8 cellular contexts compared by ENCODE assay signal in the genomic region with DNA sequence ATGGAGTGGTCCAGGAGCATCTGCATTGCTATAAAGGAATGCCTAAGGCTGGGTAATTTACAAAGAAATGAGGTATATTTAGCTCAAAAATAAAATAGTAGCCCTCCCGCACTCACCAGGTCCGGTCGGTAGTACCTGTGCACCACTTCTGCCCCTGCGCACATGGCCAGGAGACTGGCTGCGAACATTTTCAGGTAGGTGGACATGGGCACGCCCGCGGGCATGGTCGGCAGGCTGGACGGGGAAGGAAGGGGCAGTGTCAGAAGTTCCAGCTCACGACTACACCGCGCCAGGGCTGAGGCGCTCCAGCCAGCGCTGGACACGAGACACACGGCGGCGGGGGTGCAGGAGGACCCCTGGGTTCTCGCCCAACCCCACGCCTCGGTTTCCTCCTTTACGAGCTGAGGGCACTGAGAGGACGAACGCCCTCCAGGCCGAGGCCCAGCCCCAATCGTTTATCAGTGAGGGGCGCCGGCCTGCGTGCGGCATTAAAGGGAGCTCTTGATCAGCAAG. TPM values are rescaled to one million over a fixed set of nuclear protein-coding genes. Genes with fewer than 3 reads are reported as not detected.
A peak's percentile ranks its signal among the peaks of the same experiment; 100 is the strongest.
DNase-seq lines count a peak whose midpoint lies in the region; ATAC-seq, FAIRE-seq and TF ChIP-seq lines count a peak whose summit lies in the region.

No MANE protein-coding gene starts in this region.

- H3K9ac ChIP-seq in SK-N-SH: peak overlapping the region; percentile 77

- TF ChIP-seq CTCF in SK-N-SH (IDR thresholded peaks at IDR 0.05) (no peak), esophagus muscularis mucosa (IDR thresholded peaks at IDR 0.05) (no peak), neural crest cell (conservative IDR thresholded peaks at IDR 0.05) (no peak)

- H3K4me2 ChIP-seq in SK-N-SH: peak overlapping the region; percentile 91

- in situ Hi-C loops in ACHN (cut with HindIII; ENCODE audit: low pct_ligation_motif_present, low pct_unique_long_range_greater_than_20kb, low sequenced_read_pairs): no loop called here

- H3K9me3 ChIP-seq in SK-N-SH: no peaks in the 10 kb centered on the region
- no peaks in the 10 kb centered on the region for H3K9me3 ChIP-seq in esophagus muscularis mucosa

- peak; percentile 26 for DNase-seq in activated CD4-positive, alpha-beta T cell treated with anti-CD3 and anti-CD28 coated beads for 48 hours
- DNase-seq in activated CD4-positive, alpha-beta T cell treated with anti-CD3 and anti-CD28 coated beads, Interleukin-2, amount 50 U/mL, for 4 hours: no peak
- DNase-seq in SK-N-SH (no peak), esophagus muscularis mucosa (ENCODE audit: extremely low spot score) (no peak), neural crest cell (ENCODE audit: low read depth, low spot score) (no peak), ACHN (no peak), GM12892 (ENCODE audit: insufficient read length) (no peak)

- H3K36me3 Mint-ChIP-seq in neural crest cell (ENCODE audit: low read depth): peaks cover 7% of the 10 kb centered on the region

- CTCF ChIA-PET in SK-N-SH (lab: Yijun Ruan, JAX): interaction anchor here (0.9 to 4.2 kb wide), 3 partner anchors 10 to 152 kb away, joined by 3 to 21 read pairs (median 10); a partner anchor contains a TSS

- TF ChIP-seq POLR2A in esophagus muscularis mucosa (IDR thresholded peaks at IDR 0.05; ENCODE audit: low read depth) (no peak), GM12892 (IDR thresholded peaks at IDR 0.05; ENCODE audit: low read depth, low read length) (no peak)

- no peak for TF ChIP-seq RAD21 in SK-N-SH (IDR thresholded peaks at IDR 0.05; ENCODE audit: low read length)

- H3F3A ChIP-seq in SK-N-SH (replicated peaks; ENCODE audit: insufficient read depth): peaks cover 34% of the 10 kb centered on the region

- H3K27ac ChIP-seq in SK-N-SH (ENCODE audit: low read depth in 2 of 2, low read length in 1 of 2) (peak overlapping the region; percentile 94 to 98), esophagus muscularis mucosa (replicated peaks in 1 of 4) (peak overlapping the region; percentile 83 to 89 (median 87))

- no peaks in the 10 kb centered on the region for H3K9me3 Mint-ChIP-seq in neural crest cell

- H2AFZ ChIP-seq in SK-N-SH (ENCODE audit: low read depth): peak overlapping the region; percentile 98

- intact Hi-C loops in esophagus muscularis mucosa (cut with DNase I): loop anchor here (2.0 kb wide), 1 partner anchor 24 kb away; no protein-coding TSS in a partner anchor

- H3K36me3 ChIP-seq in SK-N-SH (replicated peaks in 1 of 2; ENCODE audit: control insufficient read depth in 1 of 2, insufficient read depth in 2 of 2, low read length in 1 of 2) (peaks cover 31 to 35% of the 10 kb centered on the region in 2 experiments), esophagus muscularis mucosa (peaks cover 6 to 32% (median 24%) of the 10 kb centered on the region in 4 donors)

- POLR2A ChIA-PET in SK-N-SH (lab: Yijun Ruan, JAX): interaction anchor here (1.3 to 3.4 kb wide), 5 partner anchors 10 to 152 kb away, joined by 4 to 77 read pairs (median 5); a partner anchor contains a TSS

- peak overlapping the region; percentile 97 for H3K27ac Mint-ChIP-seq in neural crest cell (ENCODE audit: unreplicated experiment)

- H3K9me2 ChIP-seq in SK-N-SH: no peaks in the 10 kb centered on the region

- FAIRE-seq in GM12892 (lab: Jason Lieb, UNC): no peak

- peak; percentile 16 for ATAC-seq in HG02943 (IDR thresholded peaks at IDR 0.05; ENCODE audit: low read depth, unreplicated experiment)

- peak overlapping the region; percentile 78 to 87 for H3K4me3 ChIP-seq in SK-N-SH (ENCODE audit: low read depth in 2 of 2, low read length in 1 of 2)
- H3K4me3 ChIP-seq in esophagus muscularis mucosa: peak overlapping the region; percentile 60 to 82 (median 78)

- peaks cover 32% of the 10 kb centered on the region for H3K4me1 Mint-ChIP-seq in neural crest cell

- peak overlapping the region; percentile 98 for H3K4me3 Mint-ChIP-seq in neural crest cell

- H4K20me1 ChIP-seq in SK-N-SH (ENCODE audit: insufficient read depth): no peaks in the 10 kb centered on the region

- peaks cover 3% of the 10 kb centered on the region for H3K27me3 Mint-ChIP-seq in neural crest cell (ENCODE audit: low read depth)

- TF ChIP-seq EP300 in SK-N-SH (IDR thresholded peaks at IDR 0.05; ENCODE audit: borderline replicate concordance in 1 of 2, low read depth in 1 of 2, low read length in 1 of 2) (no peak), esophagus muscularis mucosa (IDR thresholded peaks at IDR 0.05) (no peak)

- H3K4me1 ChIP-seq in SK-N-SH (ENCODE audit: control insufficient read depth in 1 of 2, insufficient read depth in 2 of 2, low read depth in 1 of 2, low read length in 1 of 2): peaks cover 8 to 13% of the 10 kb centered on the region in 2 experiments; a peak in 2 of 4 replicates
- peaks cover 15 to 29% (median 28%) of the 10 kb centered on the region in 4 donors for H3K4me1 ChIP-seq in esophagus muscularis mucosa

- H3K79me2 ChIP-seq in SK-N-SH (ENCODE audit: insufficient read depth): peaks cover 52% of the 10 kb centered on the region

- H3K27me3 ChIP-seq in SK-N-SH (ENCODE audit: insufficient read depth) (no peaks in the 10 kb centered on the region), esophagus muscularis mucosa (no peaks in the 10 kb centered on the region)

- WGBS in SK-N-SH (ENCODE audit: low lambda C conversion rate): 1% methylated on average over 17 of the region's 31 CpGs
- under 1% methylated on average over 30 of the region's 31 CpGs for WGBS in esophagus muscularis mucosa

TF ChIP-seq in SK-N-SH, 30 proteins besides CTCF, POLR2A, EP300 and RAD21:
- TF ChIP-seq FOXJ3 (CRISPR knock-in tag; IDR thresholded peaks at IDR 0.05) (no peak), POLR2AphosphoS5 (IDR thresholded peaks at IDR 0.05; ENCODE audit: low read depth, low read length) (no peak), SMC3 (IDR thresholded peaks at IDR 0.05; ENCODE audit: low read depth, low read length) (no peak), TAF1 (IDR thresholded peaks at IDR 0.05; ENCODE audit: borderline replicate concordance, low read depth, low read length) (no peak), FOXM1 (IDR thresholded peaks at IDR 0.05; ENCODE audit: low read depth) (no peak), JUND (IDR thresholded peaks at IDR 0.05) (no peak), TCF12 (IDR thresholded peaks at IDR 0.05) (no peak), FOSL2 (IDR thresholded peaks at IDR 0.05; ENCODE audit: borderline replicate concordance, low read depth) (no peak)
- TF ChIP-seq, protein P1, sequence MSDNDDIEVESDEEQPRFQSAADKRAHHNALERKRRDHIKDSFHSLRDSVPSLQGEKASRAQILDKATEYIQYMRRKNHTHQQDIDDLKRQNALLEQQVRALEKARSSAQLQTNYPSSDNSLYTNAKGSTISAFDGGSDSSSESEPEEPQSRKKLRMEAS (IDR thresholded peaks at IDR 0.05; ENCODE audit: low read depth): no peak
- TF ChIP-seq, protein P2, sequence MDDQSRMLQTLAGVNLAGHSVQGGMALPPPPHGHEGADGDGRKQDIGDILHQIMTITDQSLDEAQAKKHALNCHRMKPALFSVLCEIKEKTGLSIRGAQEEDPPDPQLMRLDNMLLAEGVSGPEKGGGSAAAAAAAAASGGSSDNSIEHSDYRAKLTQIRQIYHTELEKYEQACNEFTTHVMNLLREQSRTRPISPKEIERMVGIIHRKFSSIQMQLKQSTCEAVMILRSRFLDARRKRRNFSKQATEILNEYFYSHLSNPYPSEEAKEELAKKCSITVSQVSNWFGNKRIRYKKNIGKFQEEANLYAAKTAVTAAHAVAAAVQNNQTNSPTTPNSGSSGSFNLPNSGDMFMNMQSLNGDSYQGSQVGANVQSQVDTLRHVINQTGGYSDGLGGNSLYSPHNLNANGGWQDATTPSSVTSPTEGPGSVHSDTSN (IDR thresholded peaks at IDR 0.05): no peak
- TF ChIP-seq, protein P3, sequence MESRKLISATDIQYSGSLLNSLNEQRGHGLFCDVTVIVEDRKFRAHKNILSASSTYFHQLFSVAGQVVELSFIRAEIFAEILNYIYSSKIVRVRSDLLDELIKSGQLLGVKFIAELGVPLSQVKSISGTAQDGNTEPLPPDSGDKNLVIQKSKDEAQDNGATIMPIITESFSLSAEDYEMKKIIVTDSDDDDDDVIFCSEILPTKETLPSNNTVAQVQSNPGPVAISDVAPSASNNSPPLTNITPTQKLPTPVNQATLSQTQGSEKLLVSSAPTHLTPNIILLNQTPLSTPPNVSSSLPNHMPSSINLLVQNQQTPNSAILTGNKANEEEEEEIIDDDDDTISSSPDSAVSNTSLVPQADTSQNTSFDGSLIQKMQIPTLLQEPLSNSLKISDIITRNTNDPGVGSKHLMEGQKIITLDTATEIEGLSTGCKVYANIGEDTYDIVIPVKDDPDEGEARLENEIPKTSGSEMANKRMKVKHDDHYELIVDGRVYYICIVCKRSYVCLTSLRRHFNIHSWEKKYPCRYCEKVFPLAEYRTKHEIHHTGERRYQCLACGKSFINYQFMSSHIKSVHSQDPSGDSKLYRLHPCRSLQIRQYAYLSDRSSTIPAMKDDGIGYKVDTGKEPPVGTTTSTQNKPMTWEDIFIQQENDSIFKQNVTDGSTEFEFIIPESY (IDR thresholded peaks at IDR 0.05; ENCODE audit: borderline replicate concordance, low read depth): no peak
- TF ChIP-seq, protein P4, sequence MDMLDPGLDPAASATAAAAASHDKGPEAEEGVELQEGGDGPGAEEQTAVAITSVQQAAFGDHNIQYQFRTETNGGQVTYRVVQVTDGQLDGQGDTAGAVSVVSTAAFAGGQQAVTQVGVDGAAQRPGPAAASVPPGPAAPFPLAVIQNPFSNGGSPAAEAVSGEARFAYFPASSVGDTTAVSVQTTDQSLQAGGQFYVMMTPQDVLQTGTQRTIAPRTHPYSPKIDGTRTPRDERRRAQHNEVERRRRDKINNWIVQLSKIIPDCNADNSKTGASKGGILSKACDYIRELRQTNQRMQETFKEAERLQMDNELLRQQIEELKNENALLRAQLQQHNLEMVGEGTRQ (IDR thresholded peaks at IDR 0.05; ENCODE audit: borderline replicate concordance, low read depth, low read length): no peak

RNA-seq across cellular contexts. Expression of a gene that starts 9.1 kb away (rescaled TPM):
- polyA plus RNA-seq in SK-N-SH (2012; rRNA removed): 11.3 and 17.9 TPM in 2 replicates
- polyA plus RNA-seq in SK-N-SH (2012; cell fraction: cytosol; rRNA removed): 16.7 and 18.8 TPM in 2 replicates
- 9.1 and 20.7 TPM in 2 replicates for polyA plus RNA-seq in SK-N-SH (2012; cell fraction: nucleus; rRNA removed)
- 10 to 100 TPM; 13.7 to 16.4 (median 14.1) TPM for total RNA-seq in esophagus muscularis mucosa
- total RNA-seq in neural crest cell: 53.0 and 57.1 TPM in 2 replicates
- polyA plus RNA-seq in GM12892 (2012; ENCODE audit: missing spikeins): 28.5 TPM

RNA-seq across cellular contexts. Expression of a gene that starts 26.4 kb away (rescaled TPM):
- 420 and 482 TPM in 2 replicates for polyA plus RNA-seq in SK-N-SH (2012; rRNA removed)
- polyA plus RNA-seq in SK-N-SH (2012; cell fraction: cytosol; rRNA removed): 567 and 850 TPM in 2 replicates
- 246 and 538 TPM in 2 replicates for polyA plus RNA-seq in SK-N-SH (2012; cell fraction: nucleus; rRNA removed)
- total RNA-seq in esophagus muscularis mucosa: 100 to 1,000 TPM; 174 to 199 (median 191) TPM
- total RNA-seq in neural crest cell: 566 and 570 TPM in 2 replicates
- polyA plus RNA-seq in GM12892 (2012; ENCODE audit: missing spikeins): 382 TPM
